ENCODE assay signal across 11 cellular contexts in genomic region chr22:36155702-36156101, GRCh38. TPM values are rescaled to one million over a fixed set of nuclear protein-coding genes. Genes with fewer than 3 reads are reported as not detected.
A peak's percentile ranks its signal among the peaks of the same experiment; 100 is the strongest.
DNase-seq lines count a peak whose midpoint lies in the region; ATAC-seq, FAIRE-seq and TF ChIP-seq lines count a peak whose summit lies in the region.
"Had no signal": no experiment of that assay in that cellular context is flagged by ENCODE, and none has a peak within 500 bp of the region (broad histone marks: within the 10 kb centered on the region; RNA-seq: fewer than 3 reads in every experiment).

No MANE protein-coding gene starts in this region.

- H3K27me3 ChIP-seq in endothelial cell of umbilical vein (ENCODE audit: control insufficient read depth in 2 of 2, insufficient read depth in 2 of 2, low read length in 2 of 2) (no peaks in the 10 kb centered on the region), mucosa of rectum (ENCODE audit: control insufficient read depth in 2 of 2, insufficient read depth in 2 of 2, low read length in 2 of 2) (no peaks in the 10 kb centered on the region), thymus (ENCODE audit: control insufficient read depth, insufficient read depth) (no peaks in the 10 kb centered on the region)

- no TSS peak for BruUV-seq in endothelial cell of umbilical vein (replicated peaks; lab: Mats Ljungman, UMichigan)

- H3K9me3 Mint-ChIP-seq in activated CD4-positive, alpha-beta T cell treated with anti-CD3 and anti-CD28 coated beads for 36 hours (ENCODE audit: low read depth): no peaks in the 10 kb centered on the region

- H3K27ac ChIP-seq in endothelial cell of umbilical vein (ENCODE audit: insufficient read depth, low read depth, low read length) (peak overlapping the region; percentile 98), mucosa of rectum (ENCODE audit: low read depth in 2 of 2, low read length in 2 of 2) (peak overlapping the region; percentile 69 to 87), thymus (ENCODE audit: low read depth) (peak overlapping the region; percentile 50)
- H3K27ac ChIP-seq: A549 had no signal

- H3K4me3 ChIP-seq in endothelial cell of umbilical vein (replicated peaks in 1 of 3; ENCODE audit: insufficient read depth in 1 of 3, low read depth in 1 of 3, low read length in 3 of 3) (no peak overlapping the region), mucosa of rectum (ENCODE audit: low read length in 2 of 2) (no peak overlapping the region), thymus (ENCODE audit: low read length) (no peak overlapping the region)
- H3K4me3 ChIP-seq: A549 had no signal

- dilution Hi-C loops in endothelial cell of umbilical vein (cut with MboI; ENCODE audit: extremely low pct_ligation_motif_present, low sequenced_read_pairs): no loop called here

- peaks cover 41% of the 10 kb centered on the region for H3K4me1 ChIP-seq in endothelial cell of umbilical vein (ENCODE audit: control insufficient read depth, extremely low read depth, insufficient read depth, low read length)
- peaks cover 28 to 31% of the 10 kb centered on the region in 2 donors for H3K4me1 ChIP-seq in mucosa of rectum (ENCODE audit: control insufficient read depth in 2 of 2, insufficient read depth in 2 of 2, low read length in 2 of 2)
- H3K4me1 ChIP-seq in thymus (ENCODE audit: control insufficient read depth, insufficient read depth, low read length): peaks cover 35% of the 10 kb centered on the region
- H3K4me1 ChIP-seq: A549 had no signal

- H3K36me3 Mint-ChIP-seq in activated CD4-positive, alpha-beta T cell treated with anti-CD3 and anti-CD28 coated beads for 36 hours (ENCODE audit: low read depth): peaks cover 34% of the 10 kb centered on the region

- H3K9me1 ChIP-seq in endothelial cell of umbilical vein (replicated peaks; ENCODE audit: control insufficient read depth, extremely low read depth, insufficient read depth, low read length): no peaks in the 10 kb centered on the region

- CTCF ChIA-PET in activated CD4-positive, alpha-beta T cell treated with anti-CD3 and anti-CD28 coated beads for 36 hours (lab: Charles Lee): interaction anchor here (0.5 to 2.7 kb wide), 8 partner anchors 14 to 1481 kb away, joined by 3 to 9 read pairs (median 3); no protein-coding TSS in a partner anchor
- CTCF ChIA-PET in endothelial cell of umbilical vein (lab: Charles Lee): interaction anchor here (0.9 to 4.3 kb wide), 4 partner anchors 10 to 90 kb away, joined by 3 to 26 read pairs (median 5); no protein-coding TSS in a partner anchor

- intact Hi-C loops in activated CD4-positive, alpha-beta T cell treated with anti-CD3 and anti-CD28 coated beads for 36 hours (cut with DNase I, micrococcal nuclease): loop anchor here in 1 of 2 experiments (5.0 kb wide), 2 partner anchors 232 to 508 kb away; partner anchors contain the start of genes APOL6 and MYH9
- intact Hi-C loops in endothelial cell of umbilical vein (cut with micrococcal nuclease): no loop called here

- H3K9me3 ChIP-seq in endothelial cell of umbilical vein (replicated peaks; ENCODE audit: control insufficient read depth, insufficient read depth, low read length): no peaks in the 10 kb centered on the region
- no peaks in the 10 kb centered on the region for H3K9me3 ChIP-seq in mucosa of rectum (ENCODE audit: control insufficient read depth in 2 of 2, low read length in 2 of 2)
- no peaks in the 10 kb centered on the region for H3K9me3 ChIP-seq in thymus (ENCODE audit: control insufficient read depth)

- no peaks in the 10 kb centered on the region for H4K20me1 ChIP-seq in endothelial cell of umbilical vein (replicated peaks; ENCODE audit: control insufficient read depth, extremely low read depth, insufficient read depth, low read length)

- no peaks in the 10 kb centered on the region for H3K79me2 ChIP-seq in endothelial cell of umbilical vein (ENCODE audit: control insufficient read depth, insufficient read depth, low read length)

- peak overlapping the region; percentile 84 for H3K4me3 Mint-ChIP-seq in activated CD4-positive, alpha-beta T cell treated with anti-CD3 and anti-CD28 coated beads for 36 hours

- 82% methylated on average over 7 of the region's 7 CpGs for WGBS in thymus

- H3K27ac Mint-ChIP-seq in activated CD4-positive, alpha-beta T cell treated with anti-CD3 and anti-CD28 coated beads for 36 hours: peak overlapping the region; percentile 99

- POLR2A ChIA-PET in activated CD4-positive, alpha-beta T cell treated with anti-CD3 and anti-CD28 coated beads for 36 hours (lab: Charles Lee): interaction anchor here (0.6 kb wide), 2 partner anchors 25 to 366 kb away, joined by 3 to 5 read pairs; no protein-coding TSS in a partner anchor
- POLR2A ChIA-PET in endothelial cell of umbilical vein (lab: Charles Lee): no interaction called here

- H3K4me1 Mint-ChIP-seq in activated CD4-positive, alpha-beta T cell treated with anti-CD3 and anti-CD28 coated beads for 36 hours: peaks cover 93% of the 10 kb centered on the region

- no peak for TF ChIP-seq POLR2A in endothelial cell of umbilical vein (IDR thresholded peaks at IDR 0.05; ENCODE audit: low read depth, low read length)

- ATAC-seq in activated CD4-positive, alpha-beta T cell treated with anti-CD3 and anti-CD28 coated beads for 36 hours: no peak
- ATAC-seq: A549 had no signal

- peak overlapping the region; percentile 96 for H3K4me2 ChIP-seq in endothelial cell of umbilical vein (ENCODE audit: insufficient read depth, low read length)
- H3K4me2 ChIP-seq: A549 had no signal

- no peaks in the 10 kb centered on the region for H3K27me3 Mint-ChIP-seq in activated CD4-positive, alpha-beta T cell treated with anti-CD3 and anti-CD28 coated beads for 36 hours

- H3K36me3 ChIP-seq in endothelial cell of umbilical vein (ENCODE audit: control insufficient read depth in 2 of 2, extremely low read depth in 1 of 2, insufficient read depth in 2 of 2, low read length in 2 of 2) (no peaks in the 10 kb centered on the region), mucosa of rectum (ENCODE audit: control insufficient read depth in 2 of 2, insufficient read depth in 2 of 2, low read length in 2 of 2) (no peaks in the 10 kb centered on the region), thymus (ENCODE audit: control insufficient read depth, insufficient read depth) (no peaks in the 10 kb centered on the region)

- H2AFZ ChIP-seq in endothelial cell of umbilical vein (ENCODE audit: low read depth, low read length): peak overlapping the region; percentile 39

- H3K9ac ChIP-seq in endothelial cell of umbilical vein (replicated peaks; ENCODE audit: extremely low read depth, insufficient read depth, low read length) (peak overlapping the region; percentile 89), mucosa of rectum (ENCODE audit: low read depth in 1 of 2, low read length in 2 of 2) (peak overlapping the region in 1 of 2 donors; percentile 44)

- no peak for DNase-seq in activated CD4-positive, alpha-beta T cell treated with anti-CD3 and anti-CD28 coated beads for 36 hours
- DNase-seq in activated CD4-positive, alpha-beta T cell treated with anti-CD3 and anti-CD28 coated beads, Interleukin-2, amount 50 U/mL, for 4 hours: no peak
- DNase-seq in endothelial cell of umbilical vein (ENCODE audit: low read depth, low spot score): peak; percentile 62
- no peak for DNase-seq in NCI-H82 (lab: John Stamatoyannopoulos, UW)
- no peak for DNase-seq in iPS-NIHi11 (ENCODE audit: low spot score)
- no peak for DNase-seq in SKM-1 treated with dmso at 0.1 percent for 144 hours (lab: John Stamatoyannopoulos, UW; ENCODE audit: unreplicated experiment)
- DNase-seq: NCI-H526 treated with DMSO at 0.1 percent for 48 hours had no signal

- FAIRE-seq in endothelial cell of umbilical vein (lab: Jason Lieb, UNC): peak; percentile 68
- FAIRE-seq: A549, islet of Langerhans had no signal

- TF ChIP-seq CTCF in endothelial cell of umbilical vein (IDR thresholded peaks at IDR 0.05; ENCODE audit: extremely low read depth in 1 of 2, insufficient read depth in 1 of 2, low read depth in 1 of 2, low read length in 2 of 2): no peak

TF ChIP-seq in endothelial cell of umbilical vein, 7 proteins besides CTCF, POLR2A, EP300 and RAD21:
- peak; percentile 43 for TF ChIP-seq POLR2AphosphoS5 (IDR thresholded peaks at IDR 0.05; ENCODE audit: insufficient read depth, low read depth, low read length)
- no peak for TF ChIP-seq GATA2 (IDR thresholded peaks at IDR 0.05; ENCODE audit: insufficient read depth, insufficient read length, low read depth, low read length)
- TF ChIP-seq JUN (IDR thresholded peaks at IDR 0.05; ENCODE audit: borderline replicate concordance, insufficient read depth, insufficient read length, low read depth): no peak
- TF ChIP-seq FOS (IDR thresholded peaks at IDR 0.05; ENCODE audit: borderline replicate concordance, insufficient read depth, low read length): no peak

RNA-seq across cellular contexts. Expression of gene APOL3, which starts 4.9 kb away (rescaled TPM):
- 10 to 100 TPM; 50.6 to 55.4 TPM for total RNA-seq in activated CD4-positive, alpha-beta T cell treated with anti-CD3 and anti-CD28 coated beads for 36 hours
- total RNA-seq in endothelial cell of umbilical vein: 15.4 and 36.9 TPM in 2 replicates
- polyA plus RNA-seq in endothelial cell of umbilical vein: 16.6 and 17.9 TPM in 2 replicates
- polyA plus RNA-seq in endothelial cell of umbilical vein (2011; cell fraction: cytosol; rRNA removed): 14.8 and 18.5 TPM in 2 replicates
- 16.3 and 26.7 TPM in 2 replicates for polyA plus RNA-seq in endothelial cell of umbilical vein (2011; cell fraction: nucleus; rRNA removed)
- 15.9 and 26.0 TPM in 2 replicates for polyA plus RNA-seq in endothelial cell of umbilical vein (2012)
- 18.1 and 22.6 TPM in 2 replicates for polyA minus RNA-seq in endothelial cell of umbilical vein
- polyA minus RNA-seq in endothelial cell of umbilical vein (2011; cell fraction: cytosol; rRNA and poly(A)+ RNA removed): not detected
- 7.5 and 15.0 TPM in 2 replicates for polyA minus RNA-seq in endothelial cell of umbilical vein (2011; cell fraction: nucleus; rRNA and poly(A)+ RNA removed)
- polyA plus RNA-seq in thymus: 42.6 TPM
- polyA plus RNA-seq: A549 had no signal

RNA-seq across cellular contexts. Expression of gene APOL4, which starts 45.9 kb away (rescaled TPM):
- under 1 TPM; 0.16 to 0.21 TPM for total RNA-seq in activated CD4-positive, alpha-beta T cell treated with anti-CD3 and anti-CD28 coated beads for 36 hours
- total RNA-seq in endothelial cell of umbilical vein: 0.97 and 2.6 TPM in 2 replicates
- polyA plus RNA-seq in endothelial cell of umbilical vein: 0.25 and 0.33 TPM in 2 replicates
- polyA plus RNA-seq in endothelial cell of umbilical vein (2011; cell fraction: cytosol; rRNA removed): 0.12 and 0.18 TPM in 2 replicates
- 0.13 TPM in 1 of 2 replicates, not detected in the other for polyA plus RNA-seq in endothelial cell of umbilical vein (2011; cell fraction: nucleus; rRNA removed)
- polyA plus RNA-seq in endothelial cell of umbilical vein (2012): 0.12 and 0.30 TPM in 2 replicates
- polyA minus RNA-seq in endothelial cell of umbilical vein: 0.25 and 0.51 TPM in 2 replicates
- not detected for polyA minus RNA-seq in endothelial cell of umbilical vein (2011; cell fraction: cytosol; rRNA and poly(A)+ RNA removed)
- not detected in 2 replicates for polyA minus RNA-seq in endothelial cell of umbilical vein (2011; cell fraction: nucleus; rRNA and poly(A)+ RNA removed)
- 53.0 TPM for polyA plus RNA-seq in thymus
- polyA plus RNA-seq: A549 had no signal
